ENCODE assay signal across 29 cellular contexts in genomic region chr19:17572640-17573039, GRCh38. TPM values are rescaled to one million over a fixed set of nuclear protein-coding genes. Genes with fewer than 3 reads are reported as not detected.
DNase-seq lines count a peak whose midpoint lies in the region; ATAC-seq, FAIRE-seq and TF ChIP-seq lines count a peak whose summit lies in the region.
"Had no signal": no experiment of that assay in that cellular context is flagged by ENCODE, and none has a peak within 500 bp of the region (broad histone marks: within the 10 kb centered on the region; RNA-seq: fewer than 3 reads in every experiment).

No MANE protein-coding gene starts in this region.

- intact Hi-C loops in CD14-positive monocyte (cut with micrococcal nuclease), result loop anchor here in 1 of 2 donors (5.0 kb wide), 1 partner anchor 35 kb away; no protein-coding TSS in a partner anchor
- intact Hi-C loops in K562 (cut with micrococcal nuclease), result no loop called here

- no peak overlapping the region for H2BK120ac ChIP-seq in neuronal stem cell (ENCODE audit: low read depth, low read length)

- H3K27ac ChIP-seq in K562 (ENCODE audit: extremely low read depth, low read depth, low read length) (no peak overlapping the region), neuronal stem cell (replicated peaks; ENCODE audit: low read length) (no peak overlapping the region), WERI-Rb-1 (no peak overlapping the region)
- H3K27ac ChIP-seq: HL-60 had no signal

- POLR2A ChIA-PET in activated CD4-positive, alpha-beta T cell treated with anti-CD3 and anti-CD28 coated beads, Interleukin-2, amount 10 ng/mL, durations not matched to agents 7 days and 5 days (lab: Charles Lee), result no interaction called here
- POLR2A ChIA-PET in K562 (lab: Yijun Ruan, JAX), result interaction anchor here (0.6 kb wide), 1 partner anchor 13 kb away, joined by 3 read pairs; no protein-coding TSS in a partner anchor

- H3K14ac ChIP-seq in neuronal stem cell (ENCODE audit: low read length), result peak overlapping the region; percentile 31

- ATAC-seq in K562 (no peak), GM18868 (IDR thresholded peaks at IDR 0.05; ENCODE audit: unreplicated experiment) (no peak)
- ATAC-seq: CD8-positive, alpha-beta T cell; GM12878; Panc1 had no signal

- no peak overlapping the region for H3K18ac ChIP-seq in neuronal stem cell (ENCODE audit: low read length)

- peaks cover 3% of the 10 kb centered on the region for H3K4me1 Mint-ChIP-seq in activated CD4-positive, alpha-beta T cell treated with anti-CD3 and anti-CD28 coated beads, Interleukin-2, amount 10 ng/mL, durations not matched to agents 7 days and 5 days
- peaks cover 2% of the 10 kb centered on the region for H3K4me1 Mint-ChIP-seq in CD14-positive monocyte

- H3K9me3 Mint-ChIP-seq in activated CD4-positive, alpha-beta T cell treated with anti-CD3 and anti-CD28 coated beads, Interleukin-2, amount 10 ng/mL, durations not matched to agents 7 days and 5 days, result no peaks in the 10 kb centered on the region
- no peaks in the 10 kb centered on the region for H3K9me3 Mint-ChIP-seq in CD14-positive monocyte
- H3K9me3 Mint-ChIP-seq: CD8-positive, alpha-beta T cell had no signal

- H4K20me1 ChIP-seq in K562 (replicated peaks; ENCODE audit: control insufficient read depth, insufficient read depth, low read length), result peaks cover 13% of the 10 kb centered on the region

- H2BK5ac ChIP-seq in neuronal stem cell (ENCODE audit: low read length), result no peak overlapping the region

- no peak overlapping the region for H2AK5ac ChIP-seq in neuronal stem cell (ENCODE audit: low read depth, low read length)

- peaks cover 2% of the 10 kb centered on the region for H3K79me1 ChIP-seq in neuronal stem cell (ENCODE audit: low read depth, low read length)

- peaks cover 74% of the 10 kb centered on the region for H3K36me3 ChIP-seq in K562 (ENCODE audit: control insufficient read depth, insufficient read depth, low read length)
- peaks cover 28 to 77% of the 10 kb centered on the region in 2 donors for H3K36me3 ChIP-seq in neuronal stem cell (replicated peaks in 1 of 2; ENCODE audit: control insufficient read depth in 2 of 2, insufficient read depth in 2 of 2, low read length in 2 of 2)
- H3K36me3 ChIP-seq in WERI-Rb-1, result peaks cover 80% of the 10 kb centered on the region

- no peak for TF ChIP-seq EP300 in K562 (IDR thresholded peaks at IDR 0.05; ENCODE audit: low read length)

- no peaks in the 10 kb centered on the region for H3K27me3 Mint-ChIP-seq in activated CD4-positive, alpha-beta T cell treated with anti-CD3 and anti-CD28 coated beads, Interleukin-2, amount 10 ng/mL, durations not matched to agents 7 days and 5 days
- peaks cover 0 to 2% (median 0%) of the 10 kb centered on the region in 3 donors for H3K27me3 Mint-ChIP-seq in CD14-positive monocyte (ENCODE audit: low read depth in 3 of 3)

- no TSS peak for BruUV-seq in K562 (replicated peaks; lab: Mats Ljungman, UMichigan)

- peak overlapping the region in 1 of 2 experiments; percentile 35; a peak in 2 of 4 replicates for H3K9ac ChIP-seq in K562 (ENCODE audit: insufficient read depth in 1 of 2, low read depth in 2 of 2, low read length in 2 of 2)
- no peak overlapping the region for H3K9ac ChIP-seq in neuronal stem cell (ENCODE audit: low read depth, low read length, poor library complexity)

- no peak overlapping the region for H2BK15ac ChIP-seq in neuronal stem cell (ENCODE audit: low read length)

- H3K4me3 Mint-ChIP-seq in activated CD4-positive, alpha-beta T cell treated with anti-CD3 and anti-CD28 coated beads, Interleukin-2, amount 10 ng/mL, durations not matched to agents 7 days and 5 days, result no peak overlapping the region
- H3K4me3 Mint-ChIP-seq in CD14-positive monocyte, result no peak overlapping the region
- H3K4me3 Mint-ChIP-seq: CD8-positive, alpha-beta T cell had no signal

- H3K4me2 ChIP-seq in K562 (ENCODE audit: insufficient read depth, low read length) (no peak overlapping the region), neuronal stem cell (ENCODE audit: insufficient read depth, low read length, poor library complexity, severe bottlenecking) (no peak overlapping the region)

- peak overlapping the region; percentile 96 for H4K8ac ChIP-seq in neuronal stem cell (ENCODE audit: low read depth, low read length)

- H3K23ac ChIP-seq in neuronal stem cell (ENCODE audit: low read depth, low read length, poor library complexity), result peak overlapping the region; percentile 65

- H3K4me1 ChIP-seq in K562 (replicated peaks in 1 of 2; ENCODE audit: control insufficient read depth in 2 of 2, insufficient read depth in 2 of 2, low read length in 2 of 2) (peaks cover 4 to 22% of the 10 kb centered on the region in 2 experiments; a peak in 4 of 5 replicates), neuronal stem cell (ENCODE audit: control insufficient read depth in 2 of 2, insufficient read depth in 1 of 2, low read depth in 1 of 2, low read length in 2 of 2) (peaks cover 0 to 3% of the 10 kb centered on the region in 2 donors)
- H3K4me1 ChIP-seq: Caco-2, HAP-1 had no signal

- H3K9me3 ChIP-seq in K562 (replicated peaks; ENCODE audit: control insufficient read depth, insufficient read depth, low read depth, low read length), result no peaks in the 10 kb centered on the region
- H3K9me3 ChIP-seq in neuronal stem cell (replicated peaks in 1 of 2; ENCODE audit: control insufficient read depth in 2 of 2, insufficient read depth in 1 of 2, low read depth in 1 of 2, low read length in 2 of 2), result no peaks in the 10 kb centered on the region
- H3K9me3 ChIP-seq in WERI-Rb-1 (ENCODE audit: severe bottlenecking), result no peaks in the 10 kb centered on the region
- H3K9me3 ChIP-seq: Caco-2, HAP-1 had no signal

- H3K36me3 Mint-ChIP-seq in activated CD4-positive, alpha-beta T cell treated with anti-CD3 and anti-CD28 coated beads, Interleukin-2, amount 10 ng/mL, durations not matched to agents 7 days and 5 days (ENCODE audit: low read depth), result peaks cover 35% of the 10 kb centered on the region
- peaks cover 53 to 92% of the 10 kb centered on the region in 2 donors for H3K36me3 Mint-ChIP-seq in CD14-positive monocyte

- H4K91ac ChIP-seq in neuronal stem cell (ENCODE audit: low read depth, low read length, poor library complexity), result no peak overlapping the region

- no peak for DNase-seq in activated CD4-positive, alpha-beta T cell treated with anti-CD3 and anti-CD28 coated beads, Interleukin-2, amount 10 ng/mL, durations not matched to agents 7 days and 5 days
- no peak for DNase-seq in activated CD4-positive, alpha-beta T cell treated with anti-CD3 and anti-CD28 coated beads for 1 hour
- DNase-seq in CD14-positive monocyte (ENCODE audit: low spot score), result no peak
- DNase-seq in K562 (ENCODE audit: extremely low read depth in 1 of 4, low spot score in 3 of 4), result no peak
- no peak for DNase-seq in neuronal stem cell (ENCODE audit: low spot score)
- DNase-seq in WERI-Rb-1, result no peak
- no peak for DNase-seq in activated T-cell treated with anti-CD3 and anti-CD28 coated beads for 4 hours
- DNase-seq: C1 segment of cervical spinal cord; Caco-2; CD8-positive, alpha-beta T cell; DMS79; EL; GDM1; GOT3; Kasumi-1; NCI-H1092 treated with DMSO at 0.1 percent for 48 hours; NCI-H1436; NCI-H187; NCI-H2081 treated with DMSO at 0.1 percent for 48 hours; NCI-H2171; NCI-H226; NCI-H510A; NCI-H69; SHP77 treated with DMSO at 0.1 percent for 48 hours had no signal

- no peak for TF ChIP-seq RAD21 in K562 (CRISPR knock-in tag; conservative IDR thresholded peaks at IDR 0.05 in 1 of 2, IDR thresholded peaks at IDR 0.05 in 1 of 2)

- H3K4ac ChIP-seq in neuronal stem cell (ENCODE audit: low read length), result no peak overlapping the region

- in situ Hi-C loops in K562 (cut with MboI), result no loop called here

- H3K27me3 ChIP-seq in K562 (ENCODE audit: control insufficient read depth in 2 of 2, insufficient read depth in 2 of 2, low read length in 2 of 2) (no peaks in the 10 kb centered on the region), neuronal stem cell (ENCODE audit: control insufficient read depth in 3 of 3, insufficient read depth in 3 of 3, low read depth in 1 of 3, low read length in 3 of 3) (no peaks in the 10 kb centered on the region), WERI-Rb-1 (ENCODE audit: insufficient read depth, low read depth, severe bottlenecking) (no peaks in the 10 kb centered on the region)

- H3K4me3 ChIP-seq in K562 (no peak overlapping the region), neuronal stem cell (ENCODE audit: low read length in 2 of 2) (peak overlapping the region in 1 of 2 donors; percentile 63), WERI-Rb-1 (ENCODE audit: low read depth, low read length) (no peak overlapping the region)
- H3K4me3 ChIP-seq: GM12878, HAP-1 had no signal

- H2BK12ac ChIP-seq in neuronal stem cell (ENCODE audit: low read length), result peak overlapping the region; percentile 63

- no peak for FAIRE-seq in K562 (lab: Jason Lieb, UNC)
- FAIRE-seq: GM12878 had no signal

- no peak for TF ChIP-seq POLR2A in K562 (conservative IDR thresholded peaks at IDR 0.05)

- CTCF ChIA-PET in activated CD4-positive, alpha-beta T cell treated with anti-CD3 and anti-CD28 coated beads, Interleukin-2, amount 10 ng/mL, durations not matched to agents 7 days and 5 days (lab: Charles Lee), result interaction anchor here (0.5 to 2.2 kb wide), 6 partner anchors 9 to 144 kb away, joined by 3 to 8 read pairs (median 3); partner anchors contain the start of gene PGLS
- CTCF ChIA-PET in K562 (lab: Yijun Ruan, JAX; ENCODE audit: low intra/inter-chr PET ratio), result no interaction called here

- WGBS in K562 (ENCODE audit: insufficient coverage, low coverage, missing lambda C conversion rate), result 89% methylated on average over 7 of the region's 7 CpGs
- WGBS in neuronal stem cell (ENCODE audit: extremely low coverage in 2 of 2, insufficient read length in 2 of 2, insufficient replicate concordance in 1 of 2), 2 donors, result no CpG with 5 or more reads among the region's 7 CpGs

- 0 out of 3 replicates have a peak, but pooled peaks cover 2% of the 10 kb centered on the region for H3K79me2 ChIP-seq in K562 (ENCODE audit: control insufficient read depth, insufficient read depth, low read length)

- H3K27ac Mint-ChIP-seq in activated CD4-positive, alpha-beta T cell treated with anti-CD3 and anti-CD28 coated beads, Interleukin-2, amount 10 ng/mL, durations not matched to agents 7 days and 5 days, result peak overlapping the region; percentile 1
- H3K27ac Mint-ChIP-seq in CD14-positive monocyte, result peak overlapping the region in 5 of 7 donors; percentile 0 to 71 (median 47)
- H3K27ac Mint-ChIP-seq: CD8-positive, alpha-beta T cell had no signal

- H2AFZ ChIP-seq in K562 (ENCODE audit: low read depth, low read length) (no peak overlapping the region), neuronal stem cell (ENCODE audit: low read length) (no peak overlapping the region)

- TF ChIP-seq CTCF in CD14-positive monocyte (IDR thresholded peaks at IDR 0.05), result no peak
- TF ChIP-seq CTCF in K562 (IDR thresholded peaks at IDR 0.05 in 2 of 3, conservative IDR thresholded peaks at IDR 0.05 in 1 of 3; ENCODE audit: insufficient read depth in 2 of 3, low read depth in 1 of 3, low read length in 3 of 3), result no peak
- TF ChIP-seq CTCF in WERI-Rb-1 (IDR thresholded peaks at IDR 0.05; ENCODE audit: low read depth, low read length), result no peak

- peaks cover 3% of the 10 kb centered on the region for H3K9me1 ChIP-seq in K562 (ENCODE audit: control insufficient read depth, insufficient read depth, low read length)

RNA-seq across cellular contexts. Expression of gene COLGALT1, which starts 17.2 kb away (rescaled TPM):
- total RNA-seq in activated CD4-positive, alpha-beta T cell treated with anti-CD3 and anti-CD28 coated beads, Interleukin-2, amount 10 ng/mL, durations not matched to agents 7 days and 5 days, result 10 to 100 TPM; 55.4 to 62.0 TPM
- polyA plus RNA-seq in CD14-positive monocyte, result 10 to 100 TPM; 66.8 to 68.8 TPM
- 106 and 273 TPM in 2 replicates for total RNA-seq in K562 (2011; cell fraction: chromatin; rRNA removed; ENCODE audit: low replicate concordance)
- 296 and 314 TPM in 2 replicates for total RNA-seq in K562 (2011; cell fraction: nucleolus; rRNA removed)
- total RNA-seq in K562 (2011; cell fraction: nucleoplasm; rRNA removed), result 215 and 219 TPM in 2 replicates
- total RNA-seq in K562 (2014; rRNA removed), result 82.6 and 90.5 TPM in 2 replicates
- total RNA-seq in K562 (2014; rRNA removed; fragmentation: Illumina TruSeq; extraction: Trizol), result 35.5 and 50.0 TPM in 2 replicates
- 64.3 and 64.8 TPM in 2 replicates for total RNA-seq in K562 (2015; rRNA removed; fragmentation: Illumina TruSeq; extraction: Trizol)
- total RNA-seq in K562 (2021), result 119 TPM in 2 replicates
- 114 and 144 TPM in 2 replicates for polyA plus RNA-seq in K562 (2011; rRNA removed)
- polyA plus RNA-seq in K562 (2011; cell fraction: cytosol; rRNA removed), result 128 and 182 TPM in 2 replicates
- 207 and 344 TPM in 2 replicates for polyA plus RNA-seq in K562 (2011; cell fraction: nucleus; rRNA removed)
- 78.2 and 109 TPM in 2 replicates for polyA plus RNA-seq in K562 (2012)
- 84.8 and 97.0 TPM in 2 replicates for polyA plus RNA-seq in K562 (2014; fragmentation: Illumina TruSeq; extraction: Trizol)
- 10 to 100 TPM in 1 of 2 experiments, 1 to 10 TPM in 1; 4.9 to 18.1 TPM for polyA plus RNA-seq in K562 (2014; fragmentation: Nextera tagmentation; extraction: Ambion mirVana)
- polyA plus RNA-seq in K562 (2014; rRNA removed), result 86.0 and 87.5 TPM in 2 replicates
- polyA minus RNA-seq in K562 (2011; rRNA and poly(A)+ RNA removed), result 78.1 and 108 TPM in 2 replicates
- 89.7 and 127 TPM in 2 replicates for polyA minus RNA-seq in K562 (2011; cell fraction: cytosol; rRNA and poly(A)+ RNA removed)
- 32.6 and 43.8 TPM in 2 replicates for polyA minus RNA-seq in K562 (2011; cell fraction: nucleus; rRNA and poly(A)+ RNA removed)
- polyA plus RNA-seq in neuronal stem cell (2013, experiment 1 of 2), result 51.5 TPM
- polyA plus RNA-seq in neuronal stem cell (2013, experiment 2 of 2), result 51.9 TPM
